1 cellular context compared by ENCODE assay signal in the genomic region with DNA sequence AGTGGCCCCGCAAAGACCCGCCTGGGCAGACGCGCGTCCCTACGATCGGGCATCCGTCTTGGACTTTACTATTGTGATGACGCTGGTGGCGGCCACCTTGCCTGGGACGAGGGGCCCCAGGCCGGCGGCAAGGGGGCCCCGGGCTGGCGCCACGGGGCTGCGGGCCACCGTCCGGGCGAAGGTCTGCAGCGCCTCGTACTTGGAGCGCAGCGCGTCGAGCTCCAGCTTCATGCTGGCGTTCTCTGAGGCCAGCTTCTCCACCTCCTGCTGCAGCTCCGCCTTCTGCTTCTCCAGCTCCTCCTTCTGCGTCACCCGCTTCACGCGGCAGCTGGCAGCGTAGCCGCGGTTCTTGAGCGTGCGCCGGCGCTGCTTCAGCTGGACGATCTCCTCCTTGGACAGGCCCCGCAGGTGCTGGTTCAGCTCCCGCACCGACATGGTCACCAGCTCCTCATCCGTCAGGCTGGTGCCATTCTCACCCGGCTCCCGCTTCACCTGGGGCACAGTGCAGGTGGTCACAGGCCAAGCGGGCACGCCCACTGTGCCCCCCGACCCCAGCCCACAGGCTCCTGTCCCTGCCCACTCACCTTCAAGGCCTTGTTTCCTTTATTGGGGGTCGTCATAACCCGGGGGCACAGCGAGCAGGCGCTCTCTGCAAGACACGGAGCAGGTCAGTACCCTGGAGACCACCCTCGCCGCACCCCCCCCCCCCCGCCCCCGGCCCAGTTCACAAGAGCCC.
A peak's percentile ranks its signal among the peaks of the same experiment; 100 is the strongest.
TF ChIP-seq lines count a peak whose summit lies in the region.

No MANE protein-coding gene starts in this region.

TF ChIP-seq in A549, 52 proteins besides CTCF, POLR2A, EP300 and RAD21 (continued from another document):
- TF ChIP-seq, protein P1, sequence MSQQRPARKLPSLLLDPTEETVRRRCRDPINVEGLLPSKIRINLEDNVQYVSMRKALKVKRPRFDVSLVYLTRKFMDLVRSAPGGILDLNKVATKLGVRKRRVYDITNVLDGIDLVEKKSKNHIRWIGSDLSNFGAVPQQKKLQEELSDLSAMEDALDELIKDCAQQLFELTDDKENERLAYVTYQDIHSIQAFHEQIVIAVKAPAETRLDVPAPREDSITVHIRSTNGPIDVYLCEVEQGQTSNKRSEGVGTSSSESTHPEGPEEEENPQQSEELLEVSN (IDR thresholded peaks at IDR 0.05; ENCODE audit: borderline replicate concordance, low read depth): peak; percentile 94
- peak; percentile 94 for TF ChIP-seq MAX (IDR thresholded peaks at IDR 0.05)
